11 cellular contexts compared by ENCODE assay signal in the genomic region with DNA sequence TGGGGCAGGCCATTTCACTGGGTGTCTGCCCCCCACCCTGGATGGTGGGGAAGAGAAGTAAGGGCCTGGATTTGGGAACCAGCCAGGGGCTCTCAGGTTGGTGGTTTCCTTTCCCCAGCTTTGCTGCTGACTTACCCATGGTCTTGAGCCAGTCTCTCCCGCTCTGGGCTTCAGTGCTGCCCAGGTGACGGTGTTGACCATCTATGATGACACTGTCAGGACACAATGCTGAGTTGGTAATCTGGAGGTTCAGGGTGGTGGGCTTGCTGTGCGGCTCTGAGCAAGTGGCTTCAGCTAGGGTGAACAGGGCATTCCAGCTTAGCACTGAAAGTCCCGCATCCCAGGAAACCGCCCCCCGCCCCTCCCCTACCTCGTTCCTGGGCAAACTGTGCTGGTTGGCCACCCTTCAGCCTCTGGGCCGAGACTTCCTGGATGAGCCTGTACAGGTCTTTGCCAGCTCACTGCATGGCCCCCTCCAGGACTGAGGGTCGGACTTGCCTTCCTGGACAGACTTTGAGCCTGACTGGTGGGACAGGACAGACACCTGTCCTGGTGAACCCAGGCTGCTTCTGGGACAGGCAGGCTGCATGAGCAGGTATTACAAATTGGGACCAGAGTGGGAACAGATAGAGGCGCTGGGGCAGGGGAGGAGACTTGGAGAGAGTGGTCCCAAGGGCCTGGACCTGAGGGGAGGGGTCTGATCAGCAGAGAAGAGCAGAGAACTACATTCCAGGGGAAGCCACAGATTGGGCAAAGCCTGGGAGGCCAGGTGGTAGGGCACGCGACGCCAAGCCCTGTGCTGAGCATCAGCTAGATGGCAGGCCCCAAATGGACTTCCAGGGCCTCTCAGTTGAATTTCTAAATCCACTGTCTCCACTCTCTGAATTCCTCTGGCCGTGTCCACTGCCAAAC. TPM values are rescaled to one million over a fixed set of nuclear protein-coding genes. Genes with fewer than 3 reads are reported as not detected.
DNase-seq lines count a peak whose midpoint lies in the region; ATAC-seq and TF ChIP-seq lines count a peak whose summit lies in the region.
"Had no signal": no experiment of that assay in that cellular context is flagged by ENCODE, and none has a peak within 500 bp of the region (broad histone marks: within the 10 kb centered on the region; RNA-seq: fewer than 3 reads in every experiment).

No MANE protein-coding gene starts in this region.

- H3K9me2 ChIP-seq in PC-9 (ENCODE audit: insufficient read depth) = no peaks in the 10 kb centered on the region

- no peaks in the 10 kb centered on the region for H4K20me1 ChIP-seq in PC-9 (ENCODE audit: insufficient read depth)

- peaks cover 37% of the 10 kb centered on the region for H3K4me1 Mint-ChIP-seq in CD14-positive monocyte

- no peaks in the 10 kb centered on the region for H3K36me3 Mint-ChIP-seq in CD14-positive monocyte

- CTCF ChIA-PET in PC-9 (lab: Charles Lee) = interaction anchor here (0.6 kb wide), 1 partner anchor 348 kb away, joined by 4 read pairs; no protein-coding TSS in a partner anchor

- POLR2A ChIA-PET in PC-9 (lab: Charles Lee; ENCODE audit: unreplicated experiment) = interaction anchor here (0.7 kb wide), 1 partner anchor 516 kb away, joined by 3 read pairs; no protein-coding TSS in a partner anchor

- H3K4me3 ChIP-seq in effector memory CD4-positive, alpha-beta T cell (ENCODE audit: insufficient read depth, low read depth, low read length, poor library complexity, severe bottlenecking) = peak overlapping the region; percentile 52
- no peak overlapping the region for H3K4me3 ChIP-seq in PC-9

- no peaks in the 10 kb centered on the region for H3K79me2 ChIP-seq in PC-9 (ENCODE audit: low read depth)

- no peak for ATAC-seq in GM21619 (IDR thresholded peaks at IDR 0.05; ENCODE audit: unreplicated experiment)

- H3K27ac ChIP-seq in KOPT-K1 (ENCODE audit: low read depth, low read length, poor library complexity, severe bottlenecking) (peak overlapping the region; percentile 98), PC-9 (no peak overlapping the region)
- peak overlapping the region; percentile 67 for H3K27ac ChIP-seq in effector memory CD4-positive, alpha-beta T cell (ENCODE audit: insufficient read depth, low read length, poor library complexity, severe bottlenecking)

- no peaks in the 10 kb centered on the region for H3K27me3 ChIP-seq in effector memory CD4-positive, alpha-beta T cell (replicated peaks; ENCODE audit: control insufficient read depth, insufficient read depth, low read length, poor library complexity, severe bottlenecking)
- H3K27me3 ChIP-seq in PC-9 (ENCODE audit: insufficient read depth, low read depth) = no peaks in the 10 kb centered on the region

- H3K4me2 ChIP-seq in PC-9 = no peak overlapping the region

- H3K27ac Mint-ChIP-seq in CD14-positive monocyte = peak overlapping the region; percentile 36 to 87 (median 78)
- H3K27ac Mint-ChIP-seq: HFFc6 had no signal

- H3K36me3 ChIP-seq in KOPT-K1 (ENCODE audit: insufficient read depth, low read length) = no peaks in the 10 kb centered on the region
- no peaks in the 10 kb centered on the region for H3K36me3 ChIP-seq in effector memory CD4-positive, alpha-beta T cell (ENCODE audit: control insufficient read depth, insufficient read depth, low read length)
- H3K36me3 ChIP-seq in PC-9 (ENCODE audit: low read depth) = no peaks in the 10 kb centered on the region

- H3K4me1 ChIP-seq in effector memory CD4-positive, alpha-beta T cell (ENCODE audit: control insufficient read depth, insufficient read depth, low read length, poor library complexity, severe bottlenecking) = peaks cover 35% of the 10 kb centered on the region
- peaks cover 13% of the 10 kb centered on the region; the same call in 1 of the 2 replicates for H3K4me1 ChIP-seq in PC-9 (replicated peaks; ENCODE audit: insufficient read depth)

- H3K9me3 ChIP-seq in KOPT-K1 (ENCODE audit: insufficient read depth, low read length, poor library complexity, severe bottlenecking) (no peaks in the 10 kb centered on the region), PC-9 (ENCODE audit: insufficient read depth, low read depth) (no peaks in the 10 kb centered on the region)
- H3K9me3 ChIP-seq in effector memory CD4-positive, alpha-beta T cell (ENCODE audit: control insufficient read depth, low read length) = no peaks in the 10 kb centered on the region

- DNase-seq in CD14-positive monocyte (ENCODE audit: low spot score) (no peak), posterior cingulate gyrus (peak in 6 of 10 donors; percentile 2 to 81 (median 14)), PC-9 (no peak), NCI-H526 treated with DMSO at 0.1 percent for 48 hours (lab: John Stamatoyannopoulos, UW) (no peak), amniotic stem cell (lab: John Stamatoyannopoulos, UW) (no peak)
- DNase-seq in effector memory CD4-positive, alpha-beta T cell = no peak
- DNase-seq: HFFc6, NCI-H226, SHP77 had no signal

- peaks cover 0 to 16% (median 6%) of the 10 kb centered on the region in 3 donors for H3K27me3 Mint-ChIP-seq in CD14-positive monocyte (ENCODE audit: low read depth in 3 of 3)

- H2AFZ ChIP-seq in PC-9 = no peak overlapping the region

- H3K9me3 Mint-ChIP-seq in CD14-positive monocyte = peaks cover 0 to 6% (median 0%) of the 10 kb centered on the region in 7 donors
- H3K9me3 Mint-ChIP-seq: HFFc6 had no signal

- intact Hi-C loops in CD14-positive monocyte (cut with micrococcal nuclease) (loop anchor here in 1 of 2 donors (5.0 kb wide), 1 partner anchor 42 kb away; no protein-coding TSS in a partner anchor), posterior cingulate gyrus (cut with DNase I) (no loop called here), PC-9 (cut with micrococcal nuclease; ENCODE audit: unreplicated experiment) (no loop called here)

- H3K4me3 Mint-ChIP-seq in CD14-positive monocyte = peak overlapping the region in 1 of 2 donors; percentile 73
- H3K4me3 Mint-ChIP-seq: HFFc6 had no signal

- TF ChIP-seq CTCF in CD14-positive monocyte (IDR thresholded peaks at IDR 0.05) = no peak
- TF ChIP-seq CTCF in PC-9 (conservative IDR thresholded peaks at IDR 0.05) = no peak

- no TSS peak for BruUV-seq in PC-9 (replicated peaks; lab: Mats Ljungman, UMichigan)

- H3F3A ChIP-seq in PC-9 (ENCODE audit: insufficient read depth, low read depth) = no peaks in the 10 kb centered on the region

RNA-seq across cellular contexts. Expression of a gene that starts 19.9 kb away (rescaled TPM):
- 1 to 10 TPM; 3.3 to 8.9 TPM for polyA plus RNA-seq in CD14-positive monocyte
- total RNA-seq in PC-9 (2021) = 47.6 and 48.5 TPM in 2 replicates

Comparison
In these comparisons a context has a peak if more than half of its experiments do, and no peak if none do; other contexts are left out.
1. DNase-seq: peak in posterior cingulate gyrus (6 of 10); none in CD14-positive monocyte (single experiment), effector memory CD4-positive, alpha-beta T cell (0 of 3), PC-9 (0 of 2), NCI-H526 treated with DMSO at 0.1 percent for 48 hours (single experiment) and amniotic stem cell (single experiment).